In genomic region chr17:76952402-76952801, GRCh38 we compare ENCODE assay signal across 24 cellular contexts.
DNase-seq lines count a peak whose midpoint lies in the region; ATAC-seq, FAIRE-seq and TF ChIP-seq lines count a peak whose summit lies in the region.
"Had no signal": no experiment of that assay in that cellular context is flagged by ENCODE, and none has a peak within 500 bp of the region (broad histone marks: within the 10 kb centered on the region; RNA-seq: fewer than 3 reads in every experiment).

No MANE protein-coding gene starts in this region.

- 87% methylated on average over 5 of the region's 5 CpGs for WGBS in A549 (ENCODE audit: missing lambda C conversion rate)

- H3K4me1 ChIP-seq in A549 (no peaks in the 10 kb centered on the region), neural progenitor cell (peaks cover 9% of the 10 kb centered on the region)
- H3K4me1 ChIP-seq: BE2C had no signal

- no peak for TF ChIP-seq POLR2A in A549 (IDR thresholded peaks at IDR 0.05; ENCODE audit: low read length)

- H3K9ac ChIP-seq in neural progenitor cell, result no peak overlapping the region
- H3K9ac ChIP-seq: BLaER1 treated with 17β-estradiol and CSF1 and Interleukin-3, amounts not matched to agents 10 nM and 100 nM had no signal

- ATAC-seq in A549, result no peak
- no peak for ATAC-seq in HG03378 (IDR thresholded peaks at IDR 0.05; ENCODE audit: unreplicated experiment)
- ATAC-seq: GM12878, GM23338, HCT116 had no signal

- H3K4me2 ChIP-seq in A549 (no peak overlapping the region), neural progenitor cell (no peak overlapping the region)
- H3K4me2 ChIP-seq: BLaER1 treated with 17β-estradiol and CSF1 and Interleukin-3, amounts not matched to agents 10 nM and 100 nM; GM23338 had no signal

- no peak for TF ChIP-seq EP300 in A549 (IDR thresholded peaks at IDR 0.05)

- peak overlapping the region in 1 of 2 experiments; percentile 14; a peak in 1 of 6 replicates for H3K27ac ChIP-seq in A549
- H3K27ac ChIP-seq in neural progenitor cell, result no peak overlapping the region
- H3K27ac ChIP-seq: BLaER1 treated with 17β-estradiol and CSF1 and Interleukin-3, amounts not matched to agents 10 nM and 100 nM had no signal

- H3K4me3 Mint-ChIP-seq in neural progenitor cell, result no peak overlapping the region
- H3K4me3 Mint-ChIP-seq: CD14-positive monocyte; CD4-positive, alpha-beta T cell; CD8-positive, alpha-beta memory T cell; GM23338; H9 had no signal

- TF ChIP-seq CTCF in A549 (IDR thresholded peaks at IDR 0.05) (no peak), neural progenitor cell (IDR thresholded peaks at IDR 0.05) (no peak)

- H3K27ac Mint-ChIP-seq in neural progenitor cell, result peak overlapping the region; percentile 74
- H3K27ac Mint-ChIP-seq: CD14-positive monocyte; CD4-positive, alpha-beta T cell; CD8-positive, alpha-beta memory T cell; GM23338; H9 had no signal

- peaks cover 19% of the 10 kb centered on the region for H3K4me1 Mint-ChIP-seq in neural progenitor cell
- H3K4me1 Mint-ChIP-seq: CD14-positive monocyte; CD8-positive, alpha-beta memory T cell had no signal

- H3K4me3 ChIP-seq in A549, result no peak overlapping the region
- H3K4me3 ChIP-seq in neural progenitor cell, result no peak overlapping the region
- H3K4me3 ChIP-seq: BLaER1 treated with 17β-estradiol and CSF1 and Interleukin-3, amounts not matched to agents 10 nM and 100 nM; GM12878; GM23338 had no signal

- DNase-seq in A549 (ENCODE audit: low read depth in 1 of 2, low spot score in 1 of 2), result no peak
- DNase-seq in RPMI8226, result peak; percentile 96
- DNase-seq in neural progenitor cell (ENCODE audit: low spot score), result no peak
- no peak for DNase-seq in LoVo (ENCODE audit: low spot score)
- DNase-seq in NCI-H526 treated with DMSO at 0.1 percent for 48 hours (lab: John Stamatoyannopoulos, UW), result no peak
- DNase-seq: ACHN; AML-193; BE2C; CD4-positive, alpha-beta T cell; DMS 273 treated with DMSO at 0.1 percent for 48 hours; DMS79; EL; GDM1; H9 had no signal

- POLR2A ChIA-PET in A549 (lab: Yijun Ruan, JAX), result no interaction called here

- H3K9me3 Mint-ChIP-seq in neural progenitor cell, result no peaks in the 10 kb centered on the region
- H3K9me3 Mint-ChIP-seq: CD14-positive monocyte; CD4-positive, alpha-beta T cell; CD8-positive, alpha-beta memory T cell; H9 had no signal

- no peaks in the 10 kb centered on the region for H3K27me3 ChIP-seq in neural progenitor cell
- H3K27me3 ChIP-seq: BE2C had no signal

- TF ChIP-seq RAD21 in A549 (conservative IDR thresholded peaks at IDR 0.05 in 1 of 2, IDR thresholded peaks at IDR 0.05 in 1 of 2), result no peak

- CTCF ChIA-PET in A549 (lab: Yijun Ruan, JAX), result interaction anchor here (0.6 to 3.8 kb wide), 6 partner anchors 10 to 158 kb away, joined by 3 to 18 read pairs (median 3); partner anchors contain the start of gene MGAT5B

- no peaks in the 10 kb centered on the region for H3K79me2 ChIP-seq in neural progenitor cell (ENCODE audit: low read depth)

- no peaks in the 10 kb centered on the region for H4K20me1 ChIP-seq in neural progenitor cell (ENCODE audit: low read depth)

- FAIRE-seq in A549 (lab: Jason Lieb, UNC), result no peak
- FAIRE-seq: A204.1, D721Med, GM12878, GM18507 had no signal

- H3K9me3 ChIP-seq in A549, result no peaks in the 10 kb centered on the region
- H3K9me3 ChIP-seq in neural progenitor cell (ENCODE audit: low read depth), result no peaks in the 10 kb centered on the region
- H3K9me3 ChIP-seq: BE2C; BLaER1 treated with 17β-estradiol and CSF1 and Interleukin-3, amounts not matched to agents 10 nM and 100 nM had no signal

- H3K27me3 Mint-ChIP-seq in neural progenitor cell (ENCODE audit: insufficient read depth, low read depth), result no peaks in the 10 kb centered on the region
- H3K27me3 Mint-ChIP-seq: CD4-positive, alpha-beta T cell; CD8-positive, alpha-beta memory T cell had no signal

- no peak overlapping the region for H2AFZ ChIP-seq in neural progenitor cell (replicated peaks)
- H2AFZ ChIP-seq: GM23338 had no signal

- no peaks in the 10 kb centered on the region for H3K36me3 Mint-ChIP-seq in neural progenitor cell
- H3K36me3 Mint-ChIP-seq: CD14-positive monocyte; CD8-positive, alpha-beta memory T cell had no signal

- H3K36me3 ChIP-seq in neural progenitor cell, result no peaks in the 10 kb centered on the region
- H3K36me3 ChIP-seq: BE2C had no signal

- H3F3A ChIP-seq in neural progenitor cell (ENCODE audit: low read depth), result no peaks in the 10 kb centered on the region

TF ChIP-seq in A549, 52 proteins besides CTCF, POLR2A, EP300 and RAD21:
- TF ChIP-seq CBX8 (IDR thresholded peaks at IDR 0.05) (no peak), JUNB (IDR thresholded peaks at IDR 0.05) (no peak), HOXA7 (CRISPR knock-in tag; IDR thresholded peaks at IDR 0.05) (no peak), HES2 (IDR thresholded peaks at IDR 0.05) (no peak), ZNF302 (CRISPR knock-in tag; IDR thresholded peaks at IDR 0.05) (no peak), MAFK (IDR thresholded peaks at IDR 0.05; ENCODE audit: partially characterized antibody) (peak; percentile 57)
